ENCODE assay signal across 28 cellular contexts in the genomic region with DNA sequence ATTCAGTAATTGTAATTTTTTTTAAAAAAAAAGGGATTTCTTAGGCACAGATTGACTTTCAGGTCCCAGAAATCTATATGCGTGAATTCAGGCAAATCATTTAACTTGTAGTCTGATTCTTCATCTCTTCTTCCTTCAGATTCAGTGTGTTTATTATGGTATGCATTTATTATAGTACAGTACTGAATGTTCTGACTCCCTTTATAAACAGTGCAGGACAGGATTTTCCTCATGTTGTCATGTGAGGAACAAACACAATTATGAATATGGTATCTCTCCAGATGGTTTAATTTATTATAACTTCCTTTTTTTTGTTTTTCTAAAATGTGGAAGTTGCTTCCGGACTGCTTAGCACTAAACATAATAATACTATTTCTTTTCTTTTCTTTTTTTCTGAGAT.
"Had no signal": no experiment of that assay in that cellular context is flagged by ENCODE, and none has a peak within 500 bp of the region (broad histone marks: within the 10 kb centered on the region; RNA-seq: fewer than 3 reads in every experiment).

No MANE protein-coding gene starts in this region.

- H3K4me1 ChIP-seq: breast epithelium had no signal

- H3K4me3 ChIP-seq: breast epithelium had no signal

- DNase-seq: activated CD4-positive, alpha-beta T cell treated with anti-CD3 and anti-CD28 coated beads for 48 hours; activated CD4-positive, alpha-beta T cell treated with anti-CD3 and anti-CD28 coated beads, Interleukin-2, amount 50 U/mL, for 4 hours; activated CD4-positive, CD25-positive, alpha-beta regulatory T cell treated with anti-CD3 and anti-CD28 coated beads, Interleukin-2, amount 50 U/mL, for 72 hours; activated CD8-positive, alpha-beta memory T cell treated with anti-CD3 and anti-CD28 coated beads, Interleukin-2, amount 50 U/mL, for 48 hours; activated CD8-positive, alpha-beta T cell treated with anti-CD3 and anti-CD28 coated beads, Interleukin-2, amount 10 ng/mL, durations not matched to agents 7 days and 5 days; activated naive CD4-positive, alpha-beta T cell treated with anti-CD3 and anti-CD28 coated beads, Interleukin-2, amount 50 U/mL, for 16 hours; activated naive CD8-positive, alpha-beta T cell treated with anti-CD3 and anti-CD28 coated beads, Interleukin-2, amount 10 ng/mL, durations not matched to agents 7 days and 5 days; activated T-cell treated with anti-CD3 and anti-CD28 coated beads, Interleukin-2, amount 50 U/mL, for 1 hour; aorta; caudate nucleus; IMR-90; KBM-7; NCI-H1092; NCI-H1417 treated with DMSO at 0.1 percent for 48 hours; NCI-H1694; NCI-H2029; NCI-H2107; NCI-H2171 treated with DMSO at 0.1 percent for 48 hours; NCI-H226; NCI-H510A treated with DMSO at 0.1 percent for 48 hours; NCI-H69; NK-92 treated with Interleukin-12 subunit alpha and Interleukin-12 subunit beta, amount 100 ng/mL, for 24 hours; PC-3; SHP77 treated with DMSO at 0.1 percent for 48 hours; T-cell; T-helper 2 cell; T1000 had no signal

- H3K36me3 ChIP-seq: breast epithelium had no signal

- H3K27ac ChIP-seq: breast epithelium had no signal

- H3K27me3 ChIP-seq: breast epithelium had no signal

- H3K9me3 ChIP-seq: breast epithelium had no signal
